Comparison of ENCODE assay signal across 13 cellular contexts in the genomic region with DNA sequence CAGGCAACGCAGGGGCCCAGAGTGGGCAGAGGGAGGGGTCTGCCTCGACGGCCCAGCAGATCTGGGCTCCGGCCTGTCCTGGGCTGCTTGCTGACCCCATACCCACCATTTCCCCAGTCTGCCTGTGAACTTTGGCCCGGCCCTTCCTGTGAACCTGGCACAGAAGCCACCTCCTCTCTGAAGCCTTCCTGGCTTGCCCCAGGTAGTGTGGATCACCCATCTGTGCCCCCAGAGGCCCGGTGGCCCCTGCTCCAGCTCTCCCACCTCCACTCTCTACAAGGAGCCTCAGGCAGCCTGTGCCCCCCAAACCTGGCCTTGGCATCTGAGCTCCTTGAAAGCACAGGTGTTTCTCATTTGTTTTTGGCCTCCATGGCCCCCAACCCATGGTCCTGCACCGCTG. TPM values are rescaled to one million over a fixed set of nuclear protein-coding genes. Genes with fewer than 3 reads are reported as not detected.
A peak's percentile ranks its signal among the peaks of the same experiment; 100 is the strongest.
DNase-seq lines count a peak whose midpoint lies in the region; ATAC-seq and TF ChIP-seq lines count a peak whose summit lies in the region.
"Had no signal": no experiment of that assay in that cellular context is flagged by ENCODE, and none has a peak within 500 bp of the region (broad histone marks: within the 10 kb centered on the region; RNA-seq: fewer than 3 reads in every experiment).

No MANE protein-coding gene starts in this region.

- peak overlapping the region; percentile 89 for H3K27ac Mint-ChIP-seq in activated CD4-positive, alpha-beta memory T cell treated with anti-CD3 and anti-CD28 coated beads for 36 hours
- H3K27ac Mint-ChIP-seq: HFFc6 had no signal

- intact Hi-C loops in activated CD4-positive, alpha-beta memory T cell treated with anti-CD3 and anti-CD28 coated beads for 36 hours (cut with micrococcal nuclease) = loop anchor here (1.0 kb wide), 2 partner anchors 10 to 14 kb away; no protein-coding TSS in a partner anchor

- ATAC-seq in GM21737 (IDR thresholded peaks at IDR 0.05; ENCODE audit: unreplicated experiment) (no peak), HG03196 (IDR thresholded peaks at IDR 0.05; ENCODE audit: unreplicated experiment) (no peak)

- TF ChIP-seq EP300 in suprapubic skin (IDR thresholded peaks at IDR 0.05) = no peak

- CTCF ChIA-PET in activated CD4-positive, alpha-beta memory T cell treated with anti-CD3 and anti-CD28 coated beads for 36 hours (lab: Charles Lee) = interaction anchor here (1.3 to 2.6 kb wide), 7 partner anchors 9 to 70 kb away, joined by 3 to 11 read pairs (median 8); a partner anchor contains a TSS

- no peaks in the 10 kb centered on the region for H3K27me3 Mint-ChIP-seq in activated CD4-positive, alpha-beta memory T cell treated with anti-CD3 and anti-CD28 coated beads for 36 hours

- peak overlapping the region; percentile 63 for H3K4me3 Mint-ChIP-seq in activated CD4-positive, alpha-beta memory T cell treated with anti-CD3 and anti-CD28 coated beads for 36 hours
- H3K4me3 Mint-ChIP-seq: brain, HFFc6 had no signal

- H3K4me3 ChIP-seq in right atrium auricular region (no peak overlapping the region), suprapubic skin (no peak overlapping the region)

- DNase-seq in activated T-cell treated with anti-CD3 and anti-CD28 coated beads, Interleukin-2, amount 50 U/mL, for 1 hour = peak; percentile 39
- DNase-seq in activated T-cell treated with anti-CD3 and anti-CD28 coated beads, Interleukin-2, amount 50 U/mL, for 48 hours = no peak
- no peak for DNase-seq in activated CD4-positive, alpha-beta memory T cell treated with anti-CD3 and anti-CD28 coated beads for 36 hours
- DNase-seq in right atrium auricular region (ENCODE audit: low spot score) (no peak), suprapubic skin (ENCODE audit: low spot score in 2 of 2) (no peak), NCI-H1092 (lab: John Stamatoyannopoulos, UW) (no peak)
- DNase-seq: HFFc6, NCI-H226, SIG-M5 had no signal

- peaks cover 53% of the 10 kb centered on the region for H3K4me1 Mint-ChIP-seq in activated CD4-positive, alpha-beta memory T cell treated with anti-CD3 and anti-CD28 coated beads for 36 hours (ENCODE audit: low read depth)

- H3K9me3 Mint-ChIP-seq in activated CD4-positive, alpha-beta memory T cell treated with anti-CD3 and anti-CD28 coated beads for 36 hours = no peaks in the 10 kb centered on the region
- H3K9me3 Mint-ChIP-seq: brain, HFFc6 had no signal

- no peak for TF ChIP-seq POLR2A in suprapubic skin (IDR thresholded peaks at IDR 0.05)

- WGBS in suprapubic skin = 71% methylated on average over 3 of the region's 7 CpGs

- H3K36me3 Mint-ChIP-seq in activated CD4-positive, alpha-beta memory T cell treated with anti-CD3 and anti-CD28 coated beads for 36 hours = peaks cover 8% of the 10 kb centered on the region
- H3K36me3 Mint-ChIP-seq: brain had no signal

- TF ChIP-seq CTCF in right atrium auricular region (IDR thresholded peaks at IDR 0.05) (no peak), suprapubic skin (IDR thresholded peaks at IDR 0.05) (no peak)

- H3K27ac ChIP-seq in right atrium auricular region (peak overlapping the region; percentile 94 to 96), suprapubic skin (peak overlapping the region; percentile 65)
- H3K27ac ChIP-seq: parathyroid adenoma had no signal

- H3K9me3 ChIP-seq in right atrium auricular region (no peaks in the 10 kb centered on the region), suprapubic skin (no peaks in the 10 kb centered on the region)

- H3K27me3 ChIP-seq in right atrium auricular region (no peaks in the 10 kb centered on the region), suprapubic skin (no peaks in the 10 kb centered on the region)

- H3K36me3 ChIP-seq in right atrium auricular region = peaks cover 20% of the 10 kb centered on the region
- peaks cover under 1% of the 10 kb centered on the region for H3K36me3 ChIP-seq in suprapubic skin

- POLR2A ChIA-PET in activated CD4-positive, alpha-beta memory T cell treated with anti-CD3 and anti-CD28 coated beads for 36 hours (lab: Charles Lee) = interaction anchor here (2.2 to 6.3 kb wide), 2 partner anchors 9 to 14 kb away, joined by 16 to 37 read pairs; a partner anchor contains a TSS

- H3K4me1 ChIP-seq in right atrium auricular region = peaks cover 4 to 81% of the 10 kb centered on the region in 2 donors
- H3K4me1 ChIP-seq in suprapubic skin = peaks cover 74% of the 10 kb centered on the region

RNA-seq across cellular contexts. Expression of a gene that starts 15.7 kb away (rescaled TPM):
- total RNA-seq in activated CD4-positive, alpha-beta memory T cell treated with anti-CD3 and anti-CD28 coated beads for 36 hours = 10 to 100 TPM; 23.6 to 24.3 TPM
- total RNA-seq in right atrium auricular region (10 to 100 TPM; 32.4 to 86.3 TPM), suprapubic skin (10 to 100 TPM in 2 of 4 donors, 1 to 10 TPM in 2; 4.5 to 18.8 (median 9.7) TPM)

RNA-seq across cellular contexts. Expression of a gene that starts 34.1 kb away (rescaled TPM):
- total RNA-seq in activated CD4-positive, alpha-beta memory T cell treated with anti-CD3 and anti-CD28 coated beads for 36 hours = 10 to 100 TPM; 32.6 to 32.8 TPM
- 10 to 100 TPM; 47.9 to 61.4 TPM for total RNA-seq in right atrium auricular region
- 10 to 100 TPM; 19.6 to 35.8 (median 27.3) TPM for total RNA-seq in suprapubic skin
